ENCODE assay signal across 12 cellular contexts in the genomic region with DNA sequence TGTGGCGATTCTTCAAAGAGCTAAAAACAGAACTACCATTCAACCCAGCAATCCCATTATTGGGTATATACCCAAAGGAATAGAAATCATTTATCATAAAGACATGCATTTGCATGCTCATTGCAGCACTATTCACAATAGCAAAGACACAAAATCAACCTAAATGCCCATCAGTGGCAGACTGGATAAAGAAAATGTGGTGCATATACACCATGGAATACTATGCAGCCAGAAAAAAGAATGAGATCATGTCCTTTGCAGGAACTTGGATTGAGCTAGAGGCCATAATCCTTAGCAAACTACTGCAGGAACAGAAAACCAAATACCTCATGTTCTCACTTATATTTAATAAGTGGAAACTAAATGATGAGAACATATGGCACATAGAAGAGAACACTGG. TPM values are rescaled to one million over a fixed set of nuclear protein-coding genes. Genes with fewer than 3 reads are reported as not detected.
"Had no signal": no experiment of that assay in that cellular context is flagged by ENCODE, and none has a peak within 500 bp of the region (broad histone marks: within the 10 kb centered on the region; RNA-seq: fewer than 3 reads in every experiment).

No MANE protein-coding gene starts in this region.

RNA-seq across cellular contexts. Expression of gene CPA2, which starts 20.2 kb away (rescaled TPM):
- total RNA-seq: OCI-LY7, PC-3, PC-9, Right ventricle myocardium inferior, Right ventricle myocardium superior, RPMI7951, SJSA1, SK-MEL-5 had no signal

RNA-seq across cellular contexts. Expression of gene SSMEM1, which starts 38.8 kb away (rescaled TPM):
- total RNA-seq: OCI-LY7, PC-3, PC-9, Peyer's patch, Right ventricle myocardium inferior, Right ventricle myocardium superior, RPMI7951, SJCRH30, SJSA1, T-cell had no signal
- polyA plus RNA-seq: SK-N-SH had no signal

RNA-seq across cellular contexts. Expression of gene CPA4, which starts 46.5 kb away (rescaled TPM):
- total RNA-seq: OCI-LY7, Peyer's patch, Right ventricle myocardium inferior, Right ventricle myocardium superior had no signal
